ENCODE assay signal across 23 cellular contexts in the genomic region with DNA sequence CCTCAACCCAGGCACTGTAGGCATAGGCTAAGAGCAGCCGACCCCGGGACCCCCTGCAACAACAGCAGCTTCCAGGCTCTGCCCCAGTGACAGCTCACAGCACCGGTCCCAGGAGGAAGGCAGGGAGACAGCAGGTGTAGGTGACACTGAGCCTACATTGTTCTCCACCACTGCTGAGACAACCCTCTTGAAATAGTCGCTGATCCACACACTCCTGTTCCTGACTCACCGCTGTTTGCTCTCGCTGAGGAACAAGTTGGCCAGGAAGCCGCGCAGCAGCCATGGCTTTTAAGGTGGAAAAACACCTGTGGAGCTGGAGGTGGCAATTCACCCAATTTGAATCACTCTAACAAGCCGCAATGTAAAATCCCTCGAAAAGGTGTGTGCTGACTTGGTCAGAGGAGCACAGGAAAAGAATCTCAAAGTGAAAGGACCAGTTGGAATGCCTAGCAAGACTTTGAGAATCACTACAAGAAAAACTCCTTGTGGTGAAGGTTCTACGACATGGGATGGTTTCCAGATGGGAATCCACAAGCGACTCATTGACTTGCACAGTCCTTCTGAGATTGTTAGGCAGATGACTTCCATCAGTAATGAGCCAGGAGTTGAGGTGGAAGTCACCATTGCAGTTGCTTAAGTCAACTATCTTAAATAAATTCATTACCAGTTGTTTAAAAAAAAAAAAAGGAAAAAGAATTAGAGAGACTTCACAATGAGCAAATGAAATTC.
DNase-seq lines count a peak whose midpoint lies in the region; ATAC-seq, FAIRE-seq and TF ChIP-seq lines count a peak whose summit lies in the region.
"Had no signal": no experiment of that assay in that cellular context is flagged by ENCODE, and none has a peak within 500 bp of the region (broad histone marks: within the 10 kb centered on the region; RNA-seq: fewer than 3 reads in every experiment).

No MANE protein-coding gene starts in this region.

- dilution Hi-C loops in keratinocyte (cut with MboI; ENCODE audit: extremely low pct_ligation_motif_present, low sequenced_read_pairs): no loop called here

- H3K9me3 Mint-ChIP-seq in astrocyte (ENCODE audit: unreplicated experiment): no peaks in the 10 kb centered on the region
- H3K9me3 Mint-ChIP-seq: activated naive CD4-positive, alpha-beta T cell treated with anti-CD3 and anti-CD28 coated beads, Interleukin-2, amount 10 ng/mL, durations not matched to agents 7 days and 5 days; stimulated activated effector memory CD8-positive, alpha-beta T cell treated with anti-CD3 and anti-CD28 coated beads, Interleukin-12 subunit alpha, Interleukin-12 subunit beta, amount 100 ng/mL, for 72 hours had no signal

- no peak overlapping the region for H3K9ac ChIP-seq in astrocyte (ENCODE audit: low read length)
- H3K9ac ChIP-seq in keratinocyte (ENCODE audit: control insufficient read depth, extremely low read depth, insufficient read depth, low read length): no peak overlapping the region

- peaks cover 9% of the 10 kb centered on the region for H3K4me1 Mint-ChIP-seq in astrocyte (ENCODE audit: low read depth, unreplicated experiment)

- H3K4me2 ChIP-seq in astrocyte (ENCODE audit: low read length) (no peak overlapping the region), keratinocyte (ENCODE audit: control insufficient read depth, extremely low read depth, insufficient read depth, low read depth, low read length) (peak overlapping the region; percentile 6)

- H2AFZ ChIP-seq in astrocyte (ENCODE audit: low read depth, low read length) (no peak overlapping the region), keratinocyte (ENCODE audit: control insufficient read depth, low read length) (no peak overlapping the region)

- ATAC-seq in HG03354 (IDR thresholded peaks at IDR 0.05; ENCODE audit: poor library complexity, severe bottlenecking, unreplicated experiment): no peak
- ATAC-seq: foreskin keratinocyte, HepG2, left lobe of liver, pancreas had no signal

- no peak overlapping the region for H3K4me3 Mint-ChIP-seq in astrocyte (ENCODE audit: unreplicated experiment)
- H3K4me3 Mint-ChIP-seq: activated naive CD4-positive, alpha-beta T cell treated with anti-CD3 and anti-CD28 coated beads, Interleukin-2, amount 10 ng/mL, durations not matched to agents 7 days and 5 days; stimulated activated effector memory CD8-positive, alpha-beta T cell treated with anti-CD3 and anti-CD28 coated beads, Interleukin-12 subunit alpha, Interleukin-12 subunit beta, amount 100 ng/mL, for 72 hours had no signal

- H3K4me1 ChIP-seq in astrocyte (ENCODE audit: insufficient read depth, low read length) (no peaks in the 10 kb centered on the region), keratinocyte (ENCODE audit: control insufficient read depth, extremely low read depth, insufficient read depth, low read length) (peaks cover 7% of the 10 kb centered on the region)
- H3K4me1 ChIP-seq: foreskin keratinocyte, pancreas, tibial artery had no signal

- no peaks in the 10 kb centered on the region for H3K36me3 Mint-ChIP-seq in astrocyte (ENCODE audit: low read depth, unreplicated experiment)
- H3K36me3 Mint-ChIP-seq: stimulated activated effector memory CD8-positive, alpha-beta T cell treated with anti-CD3 and anti-CD28 coated beads, Interleukin-12 subunit alpha, Interleukin-12 subunit beta, amount 100 ng/mL, for 72 hours had no signal

- peaks cover 10% of the 10 kb centered on the region for H3K27me3 Mint-ChIP-seq in astrocyte (ENCODE audit: low read depth, unreplicated experiment)

- H3K36me3 ChIP-seq in astrocyte (ENCODE audit: insufficient read depth, low read length) (no peaks in the 10 kb centered on the region), keratinocyte (ENCODE audit: control insufficient read depth in 2 of 2, extremely low read depth in 1 of 2, insufficient read depth in 2 of 2, low read length in 2 of 2) (no peaks in the 10 kb centered on the region)
- H3K36me3 ChIP-seq: brain microvascular endothelial cell, pancreas, tibial artery had no signal

- DNase-seq in DMS53 treated with DMSO at 0.1 percent for 48 hours (lab: John Stamatoyannopoulos, UW; ENCODE audit: unreplicated experiment): peak; percentile 65
- DNase-seq in NCI-H2029 (lab: John Stamatoyannopoulos, UW): peak; percentile 77
- DNase-seq in astrocyte (ENCODE audit: low read depth): peak; percentile 53
- no peak for DNase-seq in keratinocyte (ENCODE audit: low read depth, low spot score)
- DNase-seq in GDM1 (lab: John Stamatoyannopoulos, UW): no peak
- DNase-seq in NOMO-1 (lab: John Stamatoyannopoulos, UW; ENCODE audit: unreplicated experiment in 2 of 2): no peak
- no peak for DNase-seq in GOT3 (lab: John Stamatoyannopoulos, UW)
- DNase-seq: activated CD4-positive, alpha-beta T cell treated with anti-CD3 and anti-CD28 coated beads, Interleukin-2, amount 50 U/mL, for 48 hours; activated naive CD4-positive, alpha-beta T cell treated with anti-CD3 and anti-CD28 coated beads, Interleukin-2, amount 10 ng/mL, durations not matched to agents 7 days and 5 days; activated T-cell treated with anti-CD3 and anti-CD28 coated beads, Interleukin-2, amount 50 U/mL, for 1 hour; AML-193; brain microvascular endothelial cell; foreskin keratinocyte; NCI-H446 treated with DMSO at 0.1 percent for 48 hours; pancreas; tibial artery had no signal

- H4K20me1 ChIP-seq in astrocyte (ENCODE audit: insufficient read depth, low read length) (no peaks in the 10 kb centered on the region), keratinocyte (ENCODE audit: control insufficient read depth, extremely low read depth, insufficient read depth, low read length) (no peaks in the 10 kb centered on the region)

- TF ChIP-seq CTCF in astrocyte (IDR thresholded peaks at IDR 0.05; ENCODE audit: insufficient read depth, low read depth, low read length) (no peak), keratinocyte (optimal IDR thresholded peaks at IDR 0.05 in 1 of 3, IDR thresholded peaks at IDR 0.05 in 1 of 3, conservative IDR thresholded peaks at IDR 0.05 in 1 of 3; ENCODE audit: extremely low read depth in 1 of 3, insufficient read depth in 2 of 3, low read length in 3 of 3) (no peak)

- no peak overlapping the region for H3K27ac Mint-ChIP-seq in astrocyte (ENCODE audit: unreplicated experiment)
- H3K27ac Mint-ChIP-seq: activated naive CD4-positive, alpha-beta T cell treated with anti-CD3 and anti-CD28 coated beads, Interleukin-2, amount 10 ng/mL, durations not matched to agents 7 days and 5 days; stimulated activated effector memory CD8-positive, alpha-beta T cell treated with anti-CD3 and anti-CD28 coated beads, Interleukin-12 subunit alpha, Interleukin-12 subunit beta, amount 100 ng/mL, for 72 hours had no signal

- H3K27me3 ChIP-seq in astrocyte (ENCODE audit: insufficient read depth, low read length): no peaks in the 10 kb centered on the region
- no peaks in the 10 kb centered on the region for H3K27me3 ChIP-seq in keratinocyte (ENCODE audit: control insufficient read depth, extremely low read depth, insufficient read depth, low read length)
- H3K27me3 ChIP-seq: brain microvascular endothelial cell, foreskin keratinocyte, pancreas, tibial artery had no signal

- H3K27ac ChIP-seq in astrocyte (ENCODE audit: low read depth, low read length) (no peak overlapping the region), keratinocyte (ENCODE audit: control insufficient read depth, insufficient read depth, low read length) (no peak overlapping the region)
- H3K27ac ChIP-seq: brain microvascular endothelial cell, foreskin keratinocyte, pancreas, tibial artery had no signal

- H3K79me2 ChIP-seq in astrocyte (ENCODE audit: insufficient read depth, low read length): no peaks in the 10 kb centered on the region
- H3K79me2 ChIP-seq in keratinocyte (ENCODE audit: control insufficient read depth, insufficient read depth, low read length): no peaks in the 10 kb centered on the region

- no peak overlapping the region for H3K4me3 ChIP-seq in astrocyte (ENCODE audit: insufficient read depth, low read depth, low read length)
- H3K4me3 ChIP-seq in keratinocyte (ENCODE audit: control insufficient read depth in 2 of 3, extremely low read depth in 1 of 3, insufficient read depth in 2 of 3, low read depth in 1 of 3, low read length in 3 of 3): no peak overlapping the region
- H3K4me3 ChIP-seq: pancreas, skin epidermis, tibial artery had no signal

- no peak for FAIRE-seq in astrocyte (lab: Jason Lieb, UNC)
- no peak for FAIRE-seq in keratinocyte (lab: Jason Lieb, UNC)
- FAIRE-seq: D721Med, HepG2, pancreas, RCC 7860 had no signal

- H3K9me1 ChIP-seq in keratinocyte (ENCODE audit: control insufficient read depth, extremely low read depth, insufficient read depth, low read length): no peaks in the 10 kb centered on the region

- H3K9me3 ChIP-seq in astrocyte (ENCODE audit: insufficient read depth, low read depth, low read length) (no peaks in the 10 kb centered on the region), keratinocyte (ENCODE audit: control insufficient read depth, low read depth, low read length) (no peaks in the 10 kb centered on the region)
- H3K9me3 ChIP-seq: pancreas, tibial artery had no signal

Comparison
In these comparisons a context has a peak if more than half of its experiments do, and no peak if none do; other contexts are left out.
1. DNase-seq: peak in DMS53 treated with DMSO at 0.1 percent for 48 hours (single experiment), NCI-H2029 (single experiment) and astrocyte (single experiment); none in keratinocyte (single experiment), GDM1 (single experiment), NOMO-1 (0 of 2) and GOT3 (single experiment).